In genomic region chrX:103063191-103063845, GRCh38 we compare ENCODE assay signal across 9 cellular contexts. TPM values are rescaled to one million over a fixed set of nuclear protein-coding genes. Genes with fewer than 3 reads are reported as not detected.
DNase-seq lines count a peak whose midpoint lies in the region; ATAC-seq and TF ChIP-seq lines count a peak whose summit lies in the region.
"Had no signal": no experiment of that assay in that cellular context is flagged by ENCODE, and none has a peak within 500 bp of the region (broad histone marks: within the 10 kb centered on the region; RNA-seq: fewer than 3 reads in every experiment).

No MANE protein-coding gene starts in this region.

- ATAC-seq in HG03039 (IDR thresholded peaks at IDR 0.05; ENCODE audit: unreplicated experiment) (no peak), aorta (ENCODE audit: low FRiP score) (no peak)

- no peaks in the 10 kb centered on the region for H3K4me1 ChIP-seq in aorta (ENCODE audit: control insufficient read depth in 1 of 2, insufficient read depth in 2 of 2, low read length in 2 of 2)

- peak; percentile 71 for DNase-seq in NCI-H82 (lab: John Stamatoyannopoulos, UW)
- DNase-seq in NCI-H82 treated with DMSO at 0.1 percent for 48 hours (lab: John Stamatoyannopoulos, UW; ENCODE audit: unreplicated experiment), result no peak
- peak; percentile 42 for DNase-seq in NOMO-1 treated with DMSO at 0.1 percent for 48 hours (lab: John Stamatoyannopoulos, UW; ENCODE audit: unreplicated experiment)
- DNase-seq in epithelial cell of esophagus (ENCODE audit: low read depth), result peak; percentile 31
- DNase-seq in occipital lobe (lab: John Stamatoyannopoulos, UW), result peak; percentile 12
- no peak for DNase-seq in stimulated activated CD4-positive, alpha-beta T cell treated with anti-CD3 and anti-CD28 coated beads, Interleukin-4, amount 100 ng/mL, for 24 hours
- DNase-seq in aorta, result no peak

- WGBS in aorta, 2 donors, result 4 to 25% methylated on average over 32 to 33 of the region's 34 CpGs

- no peaks in the 10 kb centered on the region for H3K36me3 ChIP-seq in aorta (ENCODE audit: control insufficient read depth in 1 of 2, insufficient read depth in 2 of 2, low read length in 1 of 2)

- no peak overlapping the region for H3K4me3 ChIP-seq in epithelial cell of esophagus (ENCODE audit: low read length)
- H3K4me3 ChIP-seq in aorta (ENCODE audit: low read length in 2 of 2), result no peak overlapping the region

- no peaks in the 10 kb centered on the region for H3K9me3 ChIP-seq in aorta (ENCODE audit: control insufficient read depth, low read length)

- H3K27me3 ChIP-seq in aorta (ENCODE audit: control insufficient read depth in 1 of 2, insufficient read depth in 2 of 2, low read length in 1 of 2), result no peaks in the 10 kb centered on the region

- H3K27ac ChIP-seq in aorta (ENCODE audit: low read depth in 1 of 2, low read length in 2 of 2), result no peak overlapping the region

- no peak for TF ChIP-seq CTCF in epithelial cell of esophagus (IDR thresholded peaks at IDR 0.05; ENCODE audit: insufficient read depth, low read depth, low read length, missing control alignments)

- intact Hi-C loops in aorta (cut with DNase I), result no loop called here

RNA-seq across cellular contexts. Expression of gene BEX1, which starts 0.7 kb away (rescaled TPM):
- 103 TPM for total RNA-seq in occipital lobe
- total RNA-seq in aorta, result 1 to 10 TPM in 1 of 2 donors, under 1 TPM in 1; 0.48 to 1.2 TPM
- polyA plus RNA-seq in aorta, result 1 to 10 TPM in 1 of 2 donors, under 1 TPM in 1; 0.36 to 1.1 TPM

RNA-seq across cellular contexts. Expression of gene NXF3, which starts 29.6 kb away (rescaled TPM):
- total RNA-seq in occipital lobe (not detected), aorta (1 to 10 TPM; 1.7 to 3.1 TPM)
- polyA plus RNA-seq in aorta, result 1 to 10 TPM in 1 of 2 donors, not detected in 1; 4.0 TPM
- total RNA-seq: CD4-positive, CD25-positive, alpha-beta regulatory T cell had no signal
- polyA plus RNA-seq: CD4-positive, CD25-positive, alpha-beta regulatory T cell had no signal

Comparison
In these comparisons a context has a peak if more than half of its experiments do, and no peak if none do; other contexts are left out.
1. DNase-seq: peak in NCI-H82 (single experiment), NOMO-1 treated with DMSO at 0.1 percent for 48 hours (single experiment), epithelial cell of esophagus (single experiment) and occipital lobe (single experiment); none in NCI-H82 treated with DMSO at 0.1 percent for 48 hours (single experiment), stimulated activated CD4-positive, alpha-beta T cell treated with anti-CD3 and anti-CD28 coated beads, Interleukin-4, amount 100 ng/mL, for 24 hours (single experiment) and aorta (0 of 2).
2. RNA of gene BEX1, which starts 0.7 kb away (total RNA-seq): 103 TPM in occipital lobe (single experiment); 0.48 to 1.2 TPM in aorta; every median in the first group is over 10 times any median in the second.